22 cellular contexts compared by ENCODE assay signal in genomic region chr1:212675675-212676074, GRCh38. TPM values are rescaled to one million over a fixed set of nuclear protein-coding genes. Genes with fewer than 3 reads are reported as not detected.
A peak's percentile ranks its signal among the peaks of the same experiment; 100 is the strongest.
DNase-seq lines count a peak whose midpoint lies in the region; ATAC-seq, FAIRE-seq and TF ChIP-seq lines count a peak whose summit lies in the region.
"Had no signal": no experiment of that assay in that cellular context is flagged by ENCODE, and none has a peak within 500 bp of the region (broad histone marks: within the 10 kb centered on the region; RNA-seq: fewer than 3 reads in every experiment).

No MANE protein-coding gene starts in this region.

- POLR2A ChIA-PET in A549 (lab: Yijun Ruan, JAX) (no interaction called here), HEK293 (lab: Yijun Ruan, JAX) (no interaction called here), K562 (lab: Yijun Ruan, JAX) (no interaction called here)

- TF ChIP-seq RAD21 in A549 (conservative IDR thresholded peaks at IDR 0.05 in 1 of 2, IDR thresholded peaks at IDR 0.05 in 1 of 2) (no peak), K562 (CRISPR knock-in tag; conservative IDR thresholded peaks at IDR 0.05 in 1 of 2, IDR thresholded peaks at IDR 0.05 in 1 of 2) (no peak)

- CTCF ChIA-PET in A549 (lab: Yijun Ruan, JAX): interaction anchor here (0.6 to 7.5 kb wide), 3 partner anchors 9 to 157 kb away, joined by 3 to 71 read pairs (median 9); no protein-coding TSS in a partner anchor
- CTCF ChIA-PET in HEK293 (lab: Yijun Ruan, JAX): no interaction called here
- CTCF ChIA-PET in K562 (lab: Yijun Ruan, JAX; ENCODE audit: low intra/inter-chr PET ratio): interaction anchor here (0.6 kb wide), 1 partner anchor 111 kb away, joined by 3 read pairs; no protein-coding TSS in a partner anchor

- no peaks in the 10 kb centered on the region for H3K9me3 Mint-ChIP-seq in endodermal cell
- H3K9me3 Mint-ChIP-seq: CD4-positive, alpha-beta T cell; CD8-positive, alpha-beta T cell had no signal

- H3K4me3 Mint-ChIP-seq in endodermal cell: no peak overlapping the region
- H3K4me3 Mint-ChIP-seq: B cell; CD4-positive, alpha-beta T cell; CD8-positive, alpha-beta T cell had no signal

- H3K36me3 Mint-ChIP-seq in endodermal cell (ENCODE audit: low read depth): no peaks in the 10 kb centered on the region
- H3K36me3 Mint-ChIP-seq: CD8-positive, alpha-beta T cell had no signal

- H3K27ac ChIP-seq in A549 (no peak overlapping the region), HEK293 (ENCODE audit: extremely low read depth, low read depth, low read length) (no peak overlapping the region), K562 (ENCODE audit: extremely low read depth, low read depth, low read length) (no peak overlapping the region), endodermal cell (ENCODE audit: low read depth, low read length) (no peak overlapping the region), Karpas-422 (ENCODE audit: low read length) (no peak overlapping the region), ovary (no peak overlapping the region)
- H3K27ac ChIP-seq: BLaER1 treated with 17β-estradiol and CSF1 and Interleukin-3, amounts not matched to agents 10 nM and 100 nM; C4-2B had no signal

- no peaks in the 10 kb centered on the region for H3K9me2 ChIP-seq in Karpas-422 (replicated peaks; ENCODE audit: insufficient read depth, low read length)

- H2AFZ ChIP-seq in K562 (ENCODE audit: low read depth, low read length) (no peak overlapping the region), Karpas-422 (ENCODE audit: low read length) (no peak overlapping the region)

- H3K27me3 Mint-ChIP-seq in endodermal cell (ENCODE audit: insufficient read depth): no peaks in the 10 kb centered on the region
- H3K27me3 Mint-ChIP-seq: B cell had no signal

- TF ChIP-seq CTCF in A549 (IDR thresholded peaks at IDR 0.05) (no peak), HEK293 (tag by site-specific recombination; IDR thresholded peaks at IDR 0.05) (no peak), K562 (IDR thresholded peaks at IDR 0.05 in 2 of 3, conservative IDR thresholded peaks at IDR 0.05 in 1 of 3; ENCODE audit: insufficient read depth in 2 of 3, low read depth in 1 of 3, low read length in 3 of 3) (no peak), endodermal cell (conservative IDR thresholded peaks at IDR 0.05) (no peak), ovary (IDR thresholded peaks at IDR 0.05) (no peak)

- peaks cover 28% of the 10 kb centered on the region for H3K4me1 Mint-ChIP-seq in endodermal cell

- no peak for ATAC-seq in A549
- ATAC-seq in K562: no peak
- ATAC-seq: CD8-positive, alpha-beta T cell had no signal

- H3K27me3 ChIP-seq in K562 (ENCODE audit: control insufficient read depth in 2 of 2, insufficient read depth in 2 of 2, low read length in 2 of 2) (peaks cover 13 to 35% of the 10 kb centered on the region in 2 experiments), endodermal cell (ENCODE audit: control insufficient read depth, insufficient read depth, low read length, poor library complexity, severe bottlenecking) (no peaks in the 10 kb centered on the region), Karpas-422 (ENCODE audit: low read length) (no peaks in the 10 kb centered on the region), ovary (no peaks in the 10 kb centered on the region)
- H3K27me3 ChIP-seq: BLaER1 treated with 17β-estradiol and CSF1 and Interleukin-3, amounts not matched to agents 10 nM and 100 nM had no signal

- TF ChIP-seq EP300 in A549 (IDR thresholded peaks at IDR 0.05) (no peak), K562 (IDR thresholded peaks at IDR 0.05; ENCODE audit: low read length) (no peak), ovary (IDR thresholded peaks at IDR 0.05) (no peak)

- no peaks in the 10 kb centered on the region for H3K9me1 ChIP-seq in K562 (ENCODE audit: control insufficient read depth, insufficient read depth, low read length)

- WGBS in A549 (ENCODE audit: missing lambda C conversion rate): 98% methylated on average over 2 of the region's 3 CpGs
- 34% methylated on average over 3 of the region's 3 CpGs for WGBS in K562 (ENCODE audit: insufficient coverage, low coverage, missing lambda C conversion rate)
- 89% methylated on average over 1 of the region's 3 CpGs; no CpG with 5 or more reads in 1 of the 2 experiments for WGBS in endodermal cell (ENCODE audit: insufficient coverage in 1 of 2, insufficient read length in 1 of 2), 2 experiments
- WGBS in ovary, 3 donors: 78 to 92% (median 89%) methylated on average over 3 of the region's 3 CpGs

- H3K9me3 ChIP-seq in A549 (no peaks in the 10 kb centered on the region), HEK293 (ENCODE audit: control insufficient read depth, insufficient read depth, low read depth, low read length) (no peaks in the 10 kb centered on the region), K562 (replicated peaks; ENCODE audit: control insufficient read depth, insufficient read depth, low read depth, low read length) (no peaks in the 10 kb centered on the region), endodermal cell (ENCODE audit: control insufficient read depth, low read length) (no peaks in the 10 kb centered on the region), Karpas-422 (ENCODE audit: low read length) (no peaks in the 10 kb centered on the region), ovary (no peaks in the 10 kb centered on the region)
- H3K9me3 ChIP-seq: BLaER1 treated with 17β-estradiol and CSF1 and Interleukin-3, amounts not matched to agents 10 nM and 100 nM; Caco-2 had no signal

- TF ChIP-seq POLR2A in A549 (IDR thresholded peaks at IDR 0.05; ENCODE audit: low read length) (no peak), K562 (conservative IDR thresholded peaks at IDR 0.05) (no peak), ovary (IDR thresholded peaks at IDR 0.05) (no peak)

- H3K9ac ChIP-seq in K562 (ENCODE audit: insufficient read depth in 1 of 2, low read depth in 2 of 2, low read length in 2 of 2) (no peak overlapping the region), endodermal cell (ENCODE audit: extremely low read depth, low read length, poor library complexity, severe bottlenecking) (no peak overlapping the region), Karpas-422 (ENCODE audit: low read length) (no peak overlapping the region)
- H3K9ac ChIP-seq: BLaER1 treated with 17β-estradiol and CSF1 and Interleukin-3, amounts not matched to agents 10 nM and 100 nM had no signal

- FAIRE-seq in A549 (lab: Jason Lieb, UNC): no peak
- no peak for FAIRE-seq in K562 (lab: Jason Lieb, UNC)
- no peak for FAIRE-seq in GM19239 (lab: Jason Lieb, UNC)
- FAIRE-seq: A204.1, D721Med, G401.6, GM12891 had no signal

- H3K4me1 ChIP-seq in A549: peaks cover 14% of the 10 kb centered on the region
- peaks cover 8% of the 10 kb centered on the region; the same call in 1 of the 2 replicates for H3K4me1 ChIP-seq in HEK293 (ENCODE audit: control insufficient read depth, insufficient read depth, low read length)
- no peaks in the 10 kb centered on the region; a peak in 1 of 5 replicates for H3K4me1 ChIP-seq in K562 (replicated peaks in 1 of 2; ENCODE audit: control insufficient read depth in 2 of 2, insufficient read depth in 2 of 2, low read length in 2 of 2)
- H3K4me1 ChIP-seq in endodermal cell (ENCODE audit: control insufficient read depth, insufficient read depth, low read length): peaks cover 20% of the 10 kb centered on the region
- H3K4me1 ChIP-seq in Karpas-422 (ENCODE audit: low read length): peaks cover 10% of the 10 kb centered on the region
- no peaks in the 10 kb centered on the region for H3K4me1 ChIP-seq in ovary (ENCODE audit: insufficient read depth)
- H3K4me1 ChIP-seq: Caco-2 had no signal

- intact Hi-C loops in K562 (cut with micrococcal nuclease) (no loop called here), ovary (cut with DNase I) (no loop called here)

- H3K4me2 ChIP-seq in A549 (no peak overlapping the region), K562 (ENCODE audit: insufficient read depth, low read length) (no peak overlapping the region), Karpas-422 (ENCODE audit: low read depth, low read length, poor library complexity, severe bottlenecking) (no peak overlapping the region)
- H3K4me2 ChIP-seq: BLaER1 treated with 17β-estradiol and CSF1 and Interleukin-3, amounts not matched to agents 10 nM and 100 nM had no signal

- H3K79me2 ChIP-seq in K562 (ENCODE audit: control insufficient read depth, insufficient read depth, low read length): no peaks in the 10 kb centered on the region
- no peaks in the 10 kb centered on the region for H3K79me2 ChIP-seq in Karpas-422 (ENCODE audit: low read length)

- H4K20me1 ChIP-seq in K562 (replicated peaks; ENCODE audit: control insufficient read depth, insufficient read depth, low read length): no peaks in the 10 kb centered on the region
- H4K20me1 ChIP-seq in Karpas-422 (ENCODE audit: insufficient read depth, low read depth, low read length): no peaks in the 10 kb centered on the region
- H4K20me1 ChIP-seq: BLaER1 treated with 17β-estradiol and CSF1 and Interleukin-3, amounts not matched to agents 10 nM and 100 nM had no signal

- H3K36me3 ChIP-seq in HEK293 (ENCODE audit: control insufficient read depth in 2 of 2, insufficient read depth in 1 of 2, low read length in 2 of 2) (no peaks in the 10 kb centered on the region), K562 (ENCODE audit: control insufficient read depth, insufficient read depth, low read length) (no peaks in the 10 kb centered on the region), endodermal cell (ENCODE audit: control insufficient read depth, insufficient read depth, low read length) (no peaks in the 10 kb centered on the region), Karpas-422 (ENCODE audit: insufficient read depth, low read length) (no peaks in the 10 kb centered on the region), ovary (no peaks in the 10 kb centered on the region)
- H3K36me3 ChIP-seq: BLaER1 treated with 17β-estradiol and CSF1 and Interleukin-3, amounts not matched to agents 10 nM and 100 nM had no signal

- H3K4me3 ChIP-seq in A549 (no peak overlapping the region), HEK293 (ENCODE audit: low read depth, low read length) (no peak overlapping the region), K562 (no peak overlapping the region), endodermal cell (ENCODE audit: low read length) (no peak overlapping the region), Karpas-422 (ENCODE audit: low read length) (no peak overlapping the region), ovary (no peak overlapping the region)
- H3K4me3 ChIP-seq: BLaER1 treated with 17β-estradiol and CSF1 and Interleukin-3, amounts not matched to agents 10 nM and 100 nM had no signal

- no TSS peak for BruUV-seq in K562 (replicated peaks; lab: Mats Ljungman, UMichigan)

- in situ Hi-C loops in K562 (cut with MboI): no loop called here

- H3K27ac Mint-ChIP-seq in endodermal cell: no peak overlapping the region
- H3K27ac Mint-ChIP-seq: B cell; CD4-positive, alpha-beta T cell; CD8-positive, alpha-beta T cell had no signal

- DNase-seq in A549 (ENCODE audit: low read depth in 1 of 2, low spot score in 1 of 2): no peak
- no peak for DNase-seq in K562 (ENCODE audit: extremely low read depth in 1 of 4, low spot score in 3 of 4)
- peak; percentile 14 for DNase-seq in endodermal cell
- no peak for DNase-seq in Karpas-422
- DNase-seq in ovary: no peak
- no peak for DNase-seq in GM19239 (ENCODE audit: insufficient read length, low spot score)
- DNase-seq: 8988T; AML-193; Caco-2; Calu3; CD4-positive, alpha-beta T cell; CD8-positive, alpha-beta T cell; DMS79 treated with DMSO at 0.1 percent for 48 hours; GF-D8 had no signal

RNA-seq across cellular contexts. Expression of gene BATF3, which starts 24.0 kb away (rescaled TPM):
- 6.4 and 7.9 TPM in 2 replicates for polyA plus RNA-seq in A549 (2011; rRNA removed)
- 16.2 and 19.1 TPM in 2 replicates for polyA plus RNA-seq in A549 (2012; cell fraction: cytosol; rRNA removed)
- polyA plus RNA-seq in A549 (2012; cell fraction: nucleus; rRNA removed): 21.5 and 21.8 TPM in 2 replicates
- 6.6 to 8.9 TPM (median 7.0 TPM) in 3 replicates for polyA plus RNA-seq in A549 (2017; fragmentation: RNase III; extraction: RNeasy Plus Mini Kit Qiagen cat#74134 plus additional on column Dnase treatment)
- 2.6 and 3.7 TPM in 2 replicates for polyA minus RNA-seq in A549 (2011; rRNA and poly(A)+ RNA removed)
- 1.7 and 2.4 TPM in 2 replicates for total RNA-seq in K562 (2011; cell fraction: chromatin; rRNA removed; ENCODE audit: low replicate concordance)
- 1.3 and 1.6 TPM in 2 replicates for total RNA-seq in K562 (2011; cell fraction: nucleolus; rRNA removed)
- 1.2 and 2.6 TPM in 2 replicates for total RNA-seq in K562 (2011; cell fraction: nucleoplasm; rRNA removed)
- 3.4 and 3.6 TPM in 2 replicates for total RNA-seq in K562 (2014; rRNA removed)
- 0.96 and 1.1 TPM in 2 replicates for total RNA-seq in K562 (2014; rRNA removed; fragmentation: Illumina TruSeq; extraction: Trizol)
- total RNA-seq in K562 (2015; rRNA removed; fragmentation: Illumina TruSeq; extraction: Trizol): 0.40 and 0.57 TPM in 2 replicates
- total RNA-seq in K562 (2021): 2.0 and 3.8 TPM in 2 replicates
- 0.93 and 2.0 TPM in 2 replicates for polyA plus RNA-seq in K562 (2011; rRNA removed)
- polyA plus RNA-seq in K562 (2011; cell fraction: cytosol; rRNA removed): 0.68 and 4.4 TPM in 2 replicates
- polyA plus RNA-seq in K562 (2011; cell fraction: nucleus; rRNA removed): 0.48 and 0.71 TPM in 2 replicates
- 1.9 and 8.3 TPM in 2 replicates for polyA plus RNA-seq in K562 (2012)
- polyA plus RNA-seq in K562 (2014; fragmentation: Illumina TruSeq; extraction: Trizol): 2.7 and 3.1 TPM in 2 replicates
- polyA plus RNA-seq in K562 (2014; fragmentation: Nextera tagmentation; extraction: Ambion mirVana): under 1 TPM; 0.51 to 0.57 TPM
- polyA plus RNA-seq in K562 (2014; rRNA removed): 3.8 and 5.2 TPM in 2 replicates
- 0.18 and 0.25 TPM in 2 replicates for polyA minus RNA-seq in K562 (2011; rRNA and poly(A)+ RNA removed)
- polyA minus RNA-seq in K562 (2011; cell fraction: cytosol; rRNA and poly(A)+ RNA removed): 1.1 TPM in 1 of 2 replicates, not detected in the other
- polyA minus RNA-seq in K562 (2011; cell fraction: nucleus; rRNA and poly(A)+ RNA removed): 0.11 and 0.54 TPM in 2 replicates
- 1 to 10 TPM; 1.5 to 4.0 TPM for total RNA-seq in endodermal cell
- 1.1 TPM for polyA plus RNA-seq in endodermal cell (2013, experiment 1 of 2)
- polyA plus RNA-seq in endodermal cell (2013, experiment 2 of 2): 0.70 TPM
- total RNA-seq in Karpas-422 (2014; rRNA removed; shearing (Covaris generic); ENCODE audit: low replicate concordance): 4.4 and 7.7 TPM in 2 replicates
- total RNA-seq in ovary: 1 to 10 TPM in 6 of 7 donors, under 1 TPM in 1; 0.71 to 4.2 (median 2.1) TPM
- polyA plus RNA-seq in ovary: 1 to 10 TPM in 1 of 2 donors, under 1 TPM in 1; 0.90 to 1.1 TPM
- total RNA-seq: CD8-positive, alpha-beta T cell had no signal
